Comparison of ENCODE assay signal across 8 cellular contexts in genomic region chr12:3882896-3883564, GRCh38. TPM values are rescaled to one million over a fixed set of nuclear protein-coding genes. Genes with fewer than 3 reads are reported as not detected.
A peak's percentile ranks its signal among the peaks of the same experiment; 100 is the strongest.
DNase-seq lines count a peak whose midpoint lies in the region; ATAC-seq and TF ChIP-seq lines count a peak whose summit lies in the region.

No MANE protein-coding gene starts in this region.

- H3K36me3 Mint-ChIP-seq in activated naive CD8-positive, alpha-beta T cell treated with anti-CD3 and anti-CD28 coated beads, Interleukin-2, amount 10 ng/mL, durations not matched to agents 7 days and 5 days = peaks cover 6% of the 10 kb centered on the region
- peaks cover 3% of the 10 kb centered on the region for H3K36me3 Mint-ChIP-seq in activated naive CD8-positive, alpha-beta T cell treated with anti-CD3 and anti-CD28 coated beads for 36 hours
- peaks cover 0 to 3% of the 10 kb centered on the region in 2 donors for H3K36me3 Mint-ChIP-seq in stimulated activated naive B cell treated with anti-CD40 and anti-IgM and Interleukin-4, amounts not matched to agents 10 μg/mL and 1 μg/mL and 100 μg/mL, for 72 hours

- TF ChIP-seq POLR2A in esophagus muscularis mucosa (IDR thresholded peaks at IDR 0.05; ENCODE audit: low read depth) = no peak

- peak; percentile 91 for ATAC-seq in activated naive CD8-positive, alpha-beta T cell treated with anti-CD3 and anti-CD28 coated beads, Interleukin-2, amount 10 ng/mL, durations not matched to agents 7 days and 5 days (ENCODE audit: low read depth)
- ATAC-seq in stimulated activated naive B cell treated with anti-CD40 and anti-IgM and Interleukin-4, amounts not matched to agents 10 μg/mL and 1 μg/mL and 100 μg/mL, for 72 hours (replicated peaks) = peak; percentile 83 to 84
- ATAC-seq in GM21529 (IDR thresholded peaks at IDR 0.05; ENCODE audit: unreplicated experiment) = no peak
- no peak for ATAC-seq in HG03565 (IDR thresholded peaks at IDR 0.05; ENCODE audit: unreplicated experiment)

- peaks cover 0 to 4% (median 0%) of the 10 kb centered on the region in 4 donors for H3K9me3 ChIP-seq in esophagus muscularis mucosa

- H3K27me3 ChIP-seq in esophagus muscularis mucosa = peaks cover 0 to 24% (median 3%) of the 10 kb centered on the region in 4 donors

- H3K4me3 Mint-ChIP-seq in activated naive CD8-positive, alpha-beta T cell treated with anti-CD3 and anti-CD28 coated beads, Interleukin-2, amount 10 ng/mL, durations not matched to agents 7 days and 5 days = no peak overlapping the region
- H3K4me3 Mint-ChIP-seq in activated naive CD8-positive, alpha-beta T cell treated with anti-CD3 and anti-CD28 coated beads for 36 hours = no peak overlapping the region
- H3K4me3 Mint-ChIP-seq in stimulated activated naive B cell treated with anti-CD40 and anti-IgM and Interleukin-4, amounts not matched to agents 10 μg/mL and 1 μg/mL and 100 μg/mL, for 72 hours = no peak overlapping the region

- TF ChIP-seq EP300 in esophagus muscularis mucosa (IDR thresholded peaks at IDR 0.05) = no peak

- H3K27ac Mint-ChIP-seq in activated naive CD8-positive, alpha-beta T cell treated with anti-CD3 and anti-CD28 coated beads, Interleukin-2, amount 10 ng/mL, durations not matched to agents 7 days and 5 days = no peak overlapping the region
- H3K27ac Mint-ChIP-seq in activated naive CD8-positive, alpha-beta T cell treated with anti-CD3 and anti-CD28 coated beads for 36 hours = no peak overlapping the region
- no peak overlapping the region for H3K27ac Mint-ChIP-seq in stimulated activated naive B cell treated with anti-CD40 and anti-IgM and Interleukin-4, amounts not matched to agents 10 μg/mL and 1 μg/mL and 100 μg/mL, for 72 hours

- H3K4me3 ChIP-seq in esophagus muscularis mucosa = no peak overlapping the region

- no peak for DNase-seq in activated naive CD8-positive, alpha-beta T cell treated with anti-CD3 and anti-CD28 coated beads, Interleukin-2, amount 10 ng/mL, durations not matched to agents 7 days and 5 days
- no peak for DNase-seq in activated naive CD8-positive, alpha-beta T cell treated with anti-CD3 and anti-CD28 coated beads for 36 hours
- peak; percentile 23 for DNase-seq in NCI-H2227 treated with DMSO at 0.1 percent for 48 hours (lab: John Stamatoyannopoulos, UW)
- peak; percentile 12 for DNase-seq in esophagus muscularis mucosa (ENCODE audit: extremely low spot score)
- DNase-seq in stimulated activated naive B cell treated with anti-CD40 and anti-IgM and Interleukin-4, amounts not matched to agents 10 μg/mL and 1 μg/mL and 100 μg/mL, for 72 hours = no peak
- no peak for DNase-seq in NK-92 (lab: John Stamatoyannopoulos, UW; ENCODE audit: unreplicated experiment)

- peaks cover 3% of the 10 kb centered on the region for H3K27me3 Mint-ChIP-seq in activated naive CD8-positive, alpha-beta T cell treated with anti-CD3 and anti-CD28 coated beads, Interleukin-2, amount 10 ng/mL, durations not matched to agents 7 days and 5 days
- no peaks in the 10 kb centered on the region for H3K27me3 Mint-ChIP-seq in activated naive CD8-positive, alpha-beta T cell treated with anti-CD3 and anti-CD28 coated beads for 36 hours
- H3K27me3 Mint-ChIP-seq in stimulated activated naive B cell treated with anti-CD40 and anti-IgM and Interleukin-4, amounts not matched to agents 10 μg/mL and 1 μg/mL and 100 μg/mL, for 72 hours = peaks cover 11 to 27% of the 10 kb centered on the region in 2 donors

- TF ChIP-seq CTCF in esophagus muscularis mucosa (IDR thresholded peaks at IDR 0.05) = no peak

- 59% methylated on average over 7 of the region's 7 CpGs for WGBS in esophagus muscularis mucosa

- H3K27ac ChIP-seq in esophagus muscularis mucosa (replicated peaks in 1 of 4) = no peak overlapping the region

- H3K36me3 ChIP-seq in esophagus muscularis mucosa = no peaks in the 10 kb centered on the region

- POLR2A ChIA-PET in activated naive CD8-positive, alpha-beta T cell treated with anti-CD3 and anti-CD28 coated beads, Interleukin-2, amount 10 ng/mL, durations not matched to agents 7 days and 5 days (lab: Charles Lee) = interaction anchor here (0.6 to 2.0 kb wide), 7 partner anchors 10 to 440 kb away, joined by 3 to 10 read pairs (median 4); partner anchors contain the start of genes CCND2 and PARP11

- no peaks in the 10 kb centered on the region for H3K9me3 Mint-ChIP-seq in activated naive CD8-positive, alpha-beta T cell treated with anti-CD3 and anti-CD28 coated beads, Interleukin-2, amount 10 ng/mL, durations not matched to agents 7 days and 5 days
- no peaks in the 10 kb centered on the region for H3K9me3 Mint-ChIP-seq in activated naive CD8-positive, alpha-beta T cell treated with anti-CD3 and anti-CD28 coated beads for 36 hours
- H3K9me3 Mint-ChIP-seq in stimulated activated naive B cell treated with anti-CD40 and anti-IgM and Interleukin-4, amounts not matched to agents 10 μg/mL and 1 μg/mL and 100 μg/mL, for 72 hours = no peaks in the 10 kb centered on the region

- intact Hi-C loops in esophagus muscularis mucosa (cut with DNase I) = loop anchor here (10.0 kb wide), 1 partner anchor 652 kb away; the partner anchor contains the start of gene RAD51AP1

- H3K4me1 Mint-ChIP-seq in activated naive CD8-positive, alpha-beta T cell treated with anti-CD3 and anti-CD28 coated beads, Interleukin-2, amount 10 ng/mL, durations not matched to agents 7 days and 5 days = peaks cover 19% of the 10 kb centered on the region
- H3K4me1 Mint-ChIP-seq in activated naive CD8-positive, alpha-beta T cell treated with anti-CD3 and anti-CD28 coated beads for 36 hours = peaks cover 19% of the 10 kb centered on the region
- peaks cover 4 to 6% of the 10 kb centered on the region in 2 donors for H3K4me1 Mint-ChIP-seq in stimulated activated naive B cell treated with anti-CD40 and anti-IgM and Interleukin-4, amounts not matched to agents 10 μg/mL and 1 μg/mL and 100 μg/mL, for 72 hours

- peaks cover 0 to 10% (median 2%) of the 10 kb centered on the region in 4 donors for H3K4me1 ChIP-seq in esophagus muscularis mucosa

RNA-seq across cellular contexts. Expression of gene PARP11, which starts 9.8 kb away (rescaled TPM):
- total RNA-seq in activated naive CD8-positive, alpha-beta T cell treated with anti-CD3 and anti-CD28 coated beads, Interleukin-2, amount 10 ng/mL, durations not matched to agents 7 days and 5 days = 10 to 100 TPM; 40.2 to 40.7 TPM
- total RNA-seq in activated naive CD8-positive, alpha-beta T cell treated with anti-CD3 and anti-CD28 coated beads for 36 hours = 10 to 100 TPM; 22.2 to 23.1 TPM
- 1 to 10 TPM; 4.1 to 6.4 (median 4.8) TPM for total RNA-seq in esophagus muscularis mucosa

Comparison
In these comparisons a context has a peak if more than half of its experiments do, and no peak if none do; other contexts are left out.
1. ATAC-seq: peak in activated naive CD8-positive, alpha-beta T cell treated with anti-CD3 and anti-CD28 coated beads, Interleukin-2, amount 10 ng/mL, durations not matched to agents 7 days and 5 days (single experiment) and stimulated activated naive B cell treated with anti-CD40 and anti-IgM and Interleukin-4, amounts not matched to agents 10 μg/mL and 1 μg/mL and 100 μg/mL, for 72 hours (2 of 2); none in GM21529 (single experiment) and HG03565 (single experiment).
2. DNase-seq: peak in NCI-H2227 treated with DMSO at 0.1 percent for 48 hours (single experiment) and esophagus muscularis mucosa (single experiment); none in activated naive CD8-positive, alpha-beta T cell treated with anti-CD3 and anti-CD28 coated beads, Interleukin-2, amount 10 ng/mL, durations not matched to agents 7 days and 5 days (single experiment), activated naive CD8-positive, alpha-beta T cell treated with anti-CD3 and anti-CD28 coated beads for 36 hours (single experiment), stimulated activated naive B cell treated with anti-CD40 and anti-IgM and Interleukin-4, amounts not matched to agents 10 μg/mL and 1 μg/mL and 100 μg/mL, for 72 hours (single experiment) and NK-92 (single experiment).